15 cellular contexts compared by ENCODE assay signal in the genomic region with DNA sequence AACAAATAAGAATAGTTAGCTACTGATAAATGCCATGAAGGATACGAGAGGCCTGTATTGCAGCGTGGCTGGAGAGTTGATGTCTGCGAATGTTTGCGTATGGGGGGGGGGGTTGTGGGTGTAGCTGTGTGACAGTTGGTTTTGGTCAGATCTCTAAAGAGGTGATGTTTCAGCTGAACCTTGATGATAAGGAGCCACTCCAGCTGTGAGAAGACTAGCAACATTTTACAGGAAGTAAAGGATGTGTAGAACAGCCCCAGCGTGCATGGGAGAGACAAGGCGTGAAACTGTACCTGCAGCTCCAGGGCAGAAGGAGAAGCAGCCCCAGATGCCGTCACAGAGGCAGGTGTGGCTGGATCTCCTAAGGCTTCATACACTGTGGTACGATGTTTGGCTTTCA.
A peak's percentile ranks its signal among the peaks of the same experiment; 100 is the strongest.
DNase-seq lines count a peak whose midpoint lies in the region; TF ChIP-seq lines count a peak whose summit lies in the region.
"Had no signal": no experiment of that assay in that cellular context is flagged by ENCODE, and none has a peak within 500 bp of the region (broad histone marks: within the 10 kb centered on the region; RNA-seq: fewer than 3 reads in every experiment).

No MANE protein-coding gene starts in this region.

- H3K27ac ChIP-seq in prostate gland = no peak overlapping the region
- H3K27ac ChIP-seq in right atrium auricular region = no peak overlapping the region
- H3K27ac ChIP-seq: 22Rv1 had no signal

- intact Hi-C loops in prostate gland (cut with DNase I) = no loop called here

- peak; percentile 19 for DNase-seq in DMS53 (lab: John Stamatoyannopoulos, UW)
- no peak for DNase-seq in DMS53 treated with DMSO at 0.1 percent for 48 hours (lab: John Stamatoyannopoulos, UW; ENCODE audit: unreplicated experiment)
- DNase-seq in NCI-H146 (lab: John Stamatoyannopoulos, UW) = peak; percentile 40
- peak; percentile 73 for DNase-seq in NCI-H510A treated with DMSO at 0.1 percent for 48 hours (lab: John Stamatoyannopoulos, UW)
- peak; percentile 21 for DNase-seq in prostate gland (ENCODE audit: low spot score)
- no peak for DNase-seq in right atrium auricular region (ENCODE audit: low spot score)
- DNase-seq in mucosa of gallbladder (ENCODE audit: low spot score) = no peak
- no peak for DNase-seq in activated CD4-positive, CD25-positive, alpha-beta regulatory T cell treated with anti-CD3 and anti-CD28 coated beads, Interleukin-2, amount 50 U/mL, for 72 hours
- DNase-seq: Caco-2; CD8-positive, alpha-beta T cell; DMS79 treated with DMSO at 0.1 percent for 48 hours; GDM1; GOT3 had no signal

- no peaks in the 10 kb centered on the region for H3K36me3 ChIP-seq in prostate gland
- H3K36me3 ChIP-seq in right atrium auricular region = no peaks in the 10 kb centered on the region
- H3K36me3 ChIP-seq: HAP-1 had no signal

- H3K27me3 ChIP-seq in prostate gland (replicated peaks; ENCODE audit: insufficient read depth) (no peaks in the 10 kb centered on the region), right atrium auricular region (no peaks in the 10 kb centered on the region)

- WGBS in prostate gland = 47% methylated on average over 8 of the region's 8 CpGs

- H3K9me3 ChIP-seq in prostate gland (no peaks in the 10 kb centered on the region), right atrium auricular region (no peaks in the 10 kb centered on the region)
- H3K9me3 ChIP-seq: Caco-2, HAP-1 had no signal

- H3K4me3 ChIP-seq in prostate gland (no peak overlapping the region), right atrium auricular region (no peak overlapping the region)
- H3K4me3 ChIP-seq: HAP-1 had no signal

- no peak for TF ChIP-seq CTCF in prostate gland (IDR thresholded peaks at IDR 0.05)
- no peak for TF ChIP-seq CTCF in right atrium auricular region (IDR thresholded peaks at IDR 0.05)

- TF ChIP-seq POLR2A in prostate gland (IDR thresholded peaks at IDR 0.05) = no peak

- H3K4me1 ChIP-seq in prostate gland (replicated peaks) = no peaks in the 10 kb centered on the region
- no peaks in the 10 kb centered on the region for H3K4me1 ChIP-seq in right atrium auricular region
- H3K4me1 ChIP-seq: Caco-2, HAP-1 had no signal

Comparison
In these comparisons a context has a peak if more than half of its experiments do, and no peak if none do; other contexts are left out.
1. DNase-seq: peak in DMS53 (single experiment), NCI-H146 (single experiment), NCI-H510A treated with DMSO at 0.1 percent for 48 hours (single experiment) and prostate gland (single experiment); none in DMS53 treated with DMSO at 0.1 percent for 48 hours (single experiment), right atrium auricular region (single experiment), mucosa of gallbladder (single experiment) and activated CD4-positive, CD25-positive, alpha-beta regulatory T cell treated with anti-CD3 and anti-CD28 coated beads, Interleukin-2, amount 50 U/mL, for 72 hours (single experiment).